14 cellular contexts compared by ENCODE assay signal in the genomic region with DNA sequence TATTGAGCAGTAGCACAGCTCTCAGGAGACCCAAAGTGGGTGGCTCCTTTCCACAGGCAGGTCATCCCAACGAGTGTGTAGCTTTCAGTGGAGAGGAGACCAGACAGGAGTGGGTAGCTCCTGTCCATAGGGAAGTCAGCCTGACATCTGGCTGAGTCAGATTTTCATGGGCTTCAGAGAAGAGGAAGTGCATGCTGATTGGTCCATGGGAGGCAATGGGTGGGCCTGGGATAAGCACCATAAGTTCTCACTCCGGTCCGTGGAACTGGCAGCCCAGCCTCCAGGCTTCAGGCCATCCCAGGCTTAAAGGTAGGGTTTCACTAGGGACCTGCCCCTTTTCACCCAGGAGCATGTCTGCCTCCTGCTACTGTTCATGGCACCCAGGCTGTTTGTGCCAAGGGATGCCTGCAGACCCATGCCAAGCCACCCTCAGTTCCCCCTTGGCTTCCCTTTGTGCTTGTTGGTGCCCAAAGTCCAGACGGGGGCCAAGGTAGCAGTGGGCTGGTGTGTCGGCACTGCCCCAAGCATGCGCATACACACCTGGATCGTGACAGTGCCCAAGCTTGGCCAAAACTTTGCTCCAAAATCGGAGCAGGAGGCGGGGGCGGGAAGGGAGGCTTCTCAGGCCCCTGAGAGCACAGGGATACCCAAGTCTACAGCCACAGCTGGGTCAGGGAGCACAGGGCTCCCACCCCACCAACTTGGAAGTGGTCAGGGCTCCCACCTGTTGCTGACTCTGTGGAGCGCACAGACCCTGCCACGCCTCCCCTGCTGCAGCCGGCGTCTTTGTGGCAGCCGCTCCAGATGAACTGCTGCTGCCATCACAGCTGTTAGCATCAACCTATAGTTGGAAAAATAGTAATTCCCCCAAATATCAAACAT. TPM values are rescaled to one million over a fixed set of nuclear protein-coding genes. Genes with fewer than 3 reads are reported as not detected.
DNase-seq lines count a peak whose midpoint lies in the region; ATAC-seq, FAIRE-seq and TF ChIP-seq lines count a peak whose summit lies in the region.
"Had no signal": no experiment of that assay in that cellular context is flagged by ENCODE, and none has a peak within 500 bp of the region (broad histone marks: within the 10 kb centered on the region; RNA-seq: fewer than 3 reads in every experiment).

No MANE protein-coding gene starts in this region.

- peaks cover 30 to 72% (median 72%) of the 10 kb centered on the region in 3 experiments for H3K36me3 Mint-ChIP-seq in H9 (ENCODE audit: insufficient read depth in 1 of 3, low read depth in 3 of 3)
- H3K36me3 Mint-ChIP-seq in activated T-helper 1 cell treated with anti-CD3 and anti-CD28 coated beads, Interleukin-12 subunit alpha, Interleukin-12 subunit beta, Interleukin-2, Interleukin-4 antibody, amounts not matched to agents 30 ng/mL and 10 ng/mL and 1 ng/mL, durations not matched to agents 14 hours and 24 hours and 36 hours (ENCODE audit: low read depth): peaks cover 46% of the 10 kb centered on the region

- H3K9ac ChIP-seq in H9 (ENCODE audit: extremely low read depth, insufficient read length, low read length) (no peak overlapping the region), HepG2 (ENCODE audit: insufficient read depth, low read depth, low read length) (no peak overlapping the region)
- H3K9ac ChIP-seq: neural progenitor cell had no signal

- no peak overlapping the region for H2AFZ ChIP-seq in H9 (ENCODE audit: low read length)
- H2AFZ ChIP-seq in HepG2 (ENCODE audit: low read length): no peak overlapping the region
- H2AFZ ChIP-seq: neural progenitor cell had no signal

- H2BK120ac ChIP-seq in H9 (ENCODE audit: low read depth, low read length, poor library complexity, severe bottlenecking): no peak overlapping the region

- TF ChIP-seq CTCF in H9 (conservative IDR thresholded peaks at IDR 0.05): no peak
- TF ChIP-seq CTCF in HepG2 (CRISPR knock-in tag; IDR thresholded peaks at IDR 0.05): no peak
- no peak for TF ChIP-seq CTCF in body of pancreas (IDR thresholded peaks at IDR 0.05)

- H3K9me3 ChIP-seq in H9 (ENCODE audit: control insufficient read depth, low read depth, low read length): no peaks in the 10 kb centered on the region
- H3K9me3 ChIP-seq in HepG2 (ENCODE audit: low read length): no peaks in the 10 kb centered on the region
- H3K9me3 ChIP-seq in body of pancreas: no peaks in the 10 kb centered on the region

- no peak overlapping the region for H4K91ac ChIP-seq in H9 (ENCODE audit: insufficient read length, low read depth, low read length)

- no TSS peak for BruUV-seq in HepG2 (replicated peaks; lab: Mats Ljungman, UMichigan)

- no peak overlapping the region for H3K18ac ChIP-seq in H9 (ENCODE audit: insufficient read length, low read depth, low read length)

- H3K9me3 Mint-ChIP-seq in H9: no peaks in the 10 kb centered on the region
- H3K9me3 Mint-ChIP-seq in activated T-helper 1 cell treated with anti-CD3 and anti-CD28 coated beads, Interleukin-12 subunit alpha, Interleukin-12 subunit beta, Interleukin-2, Interleukin-4 antibody, amounts not matched to agents 30 ng/mL and 10 ng/mL and 1 ng/mL, durations not matched to agents 14 hours and 24 hours and 36 hours: no peaks in the 10 kb centered on the region
- H3K9me3 Mint-ChIP-seq: neural progenitor cell had no signal

- CTCF ChIA-PET in HepG2 (lab: Yijun Ruan, JAX; ENCODE audit: low intra/inter-chr PET ratio, low total read pairs): no interaction called here

- WGBS in H9 (ENCODE audit: extremely low coverage, insufficient read length, low lambda C conversion rate): no CpG with 5 or more reads among the region's 15 CpGs
- WGBS in HepG2 (ENCODE audit: low lambda C conversion rate): 98% methylated on average over 9 of the region's 15 CpGs
- 90 to 100% methylated on average over 4 to 15 of the region's 15 CpGs for WGBS in body of pancreas, 2 donors

- H3K27ac ChIP-seq in H9 (ENCODE audit: insufficient read length, low read depth, low read length): no peak overlapping the region
- no peak overlapping the region for H3K27ac ChIP-seq in HepG2 (ENCODE audit: extremely low read length, insufficient read depth, low read length)
- no peak overlapping the region for H3K27ac ChIP-seq in body of pancreas
- H3K27ac ChIP-seq: C4-2B, neural progenitor cell had no signal

- TF ChIP-seq RAD21 in HepG2 (CRISPR knock-in tag; IDR thresholded peaks at IDR 0.05): no peak

- no peak overlapping the region for H2BK20ac ChIP-seq in H9 (ENCODE audit: low read depth, low read length, poor library complexity, severe bottlenecking)

- H3T11ph ChIP-seq in H9 (ENCODE audit: low read length): no peak overlapping the region

- H2AK5ac ChIP-seq in H9 (ENCODE audit: insufficient read length, low read length): no peak overlapping the region

- H3K27me3 ChIP-seq in H9 (ENCODE audit: insufficient read depth, low read length): no peaks in the 10 kb centered on the region
- H3K27me3 ChIP-seq in HepG2 (ENCODE audit: control insufficient read depth in 1 of 2, insufficient read depth in 2 of 2, low read length in 2 of 2): no peaks in the 10 kb centered on the region
- no peaks in the 10 kb centered on the region for H3K27me3 ChIP-seq in body of pancreas
- H3K27me3 ChIP-seq: neural progenitor cell had no signal

- no peak overlapping the region for H4K8ac ChIP-seq in H9 (replicated peaks; ENCODE audit: insufficient read length, low read depth, low read length)

- ATAC-seq in HepG2: peak; percentile 57
- no peak for ATAC-seq in body of pancreas
- no peak for ATAC-seq in GM21447 (IDR thresholded peaks at IDR 0.05; ENCODE audit: unreplicated experiment)

- TF ChIP-seq EP300 in HepG2 (IDR thresholded peaks at IDR 0.05; ENCODE audit: low read depth in 2 of 2, low read length in 2 of 2) (no peak), HepG2 (CRISPR knock-in tag; IDR thresholded peaks at IDR 0.05; ENCODE audit: borderline replicate concordance) (no peak)

- peaks cover 0 to 2% of the 10 kb centered on the region in 2 experiments; a peak in 1 of 4 replicates for H3K4me1 Mint-ChIP-seq in H9
- peaks cover 31% of the 10 kb centered on the region for H3K4me1 Mint-ChIP-seq in activated T-helper 1 cell treated with anti-CD3 and anti-CD28 coated beads, Interleukin-12 subunit alpha, Interleukin-12 subunit beta, Interleukin-2, Interleukin-4 antibody, amounts not matched to agents 30 ng/mL and 10 ng/mL and 1 ng/mL, durations not matched to agents 14 hours and 24 hours and 36 hours (ENCODE audit: low read depth)
- H3K4me1 Mint-ChIP-seq: neural progenitor cell had no signal

- H3K4ac ChIP-seq in H9 (ENCODE audit: low read depth, low read length): no peak overlapping the region

- no peak overlapping the region for H2BK12ac ChIP-seq in H9 (ENCODE audit: insufficient read length, low read depth, low read length)

- H3K27ac Mint-ChIP-seq in H9: peak overlapping the region in 2 of 3 experiments; percentile 33 to 90; a peak in 4 of 7 replicates
- H3K27ac Mint-ChIP-seq in activated T-helper 1 cell treated with anti-CD3 and anti-CD28 coated beads, Interleukin-12 subunit alpha, Interleukin-12 subunit beta, Interleukin-2, Interleukin-4 antibody, amounts not matched to agents 30 ng/mL and 10 ng/mL and 1 ng/mL, durations not matched to agents 14 hours and 24 hours and 36 hours: peak overlapping the region; percentile 11
- H3K27ac Mint-ChIP-seq: neural progenitor cell had no signal

- TF ChIP-seq POLR2A in HepG2 (IDR thresholded peaks at IDR 0.05; ENCODE audit: insufficient read depth in 1 of 2, low read depth in 2 of 2, low read length in 2 of 2) (no peak), body of pancreas (IDR thresholded peaks at IDR 0.05) (no peak)

- no peak overlapping the region for H3K4me3 Mint-ChIP-seq in H9
- no peak overlapping the region for H3K4me3 Mint-ChIP-seq in activated T-helper 1 cell treated with anti-CD3 and anti-CD28 coated beads, Interleukin-12 subunit alpha, Interleukin-12 subunit beta, Interleukin-2, Interleukin-4 antibody, amounts not matched to agents 30 ng/mL and 10 ng/mL and 1 ng/mL, durations not matched to agents 14 hours and 24 hours and 36 hours
- H3K4me3 Mint-ChIP-seq: neural progenitor cell had no signal

- FAIRE-seq in HepG2 (lab: Jason Lieb, UNC): no peak
- FAIRE-seq: GM19239 had no signal

- no peaks in the 10 kb centered on the region for H3K4me1 ChIP-seq in H9 (ENCODE audit: insufficient read depth, low read length)
- no peaks in the 10 kb centered on the region for H3K4me1 ChIP-seq in HepG2 (ENCODE audit: insufficient read depth, low read length)
- no peaks in the 10 kb centered on the region for H3K4me1 ChIP-seq in body of pancreas
- H3K4me1 ChIP-seq: neural progenitor cell had no signal

- H3K27me3 Mint-ChIP-seq in H9 (ENCODE audit: low read depth): no peaks in the 10 kb centered on the region
- H3K27me3 Mint-ChIP-seq in activated T-helper 1 cell treated with anti-CD3 and anti-CD28 coated beads, Interleukin-12 subunit alpha, Interleukin-12 subunit beta, Interleukin-2, Interleukin-4 antibody, amounts not matched to agents 30 ng/mL and 10 ng/mL and 1 ng/mL, durations not matched to agents 14 hours and 24 hours and 36 hours (ENCODE audit: insufficient read depth): no peaks in the 10 kb centered on the region

- no peak overlapping the region for H3K4me2 ChIP-seq in H9 (ENCODE audit: insufficient read depth, insufficient read length, low read length)
- no peak overlapping the region for H3K4me2 ChIP-seq in HepG2 (ENCODE audit: low read depth, low read length)
- H3K4me2 ChIP-seq: neural progenitor cell had no signal

- in situ Hi-C loops in HepG2 (cut with HindIII; ENCODE audit: extremely low pct_ligation_motif_present, low pct_unique_long_range_greater_than_20kb): no loop called here

- H4K5ac ChIP-seq in H9 (ENCODE audit: insufficient read length, low read depth, low read length): no peak overlapping the region

- no peak overlapping the region for H3K14ac ChIP-seq in H9 (ENCODE audit: insufficient read depth, low read length)

- no peaks in the 10 kb centered on the region for H4K20me1 ChIP-seq in H9 (ENCODE audit: control insufficient read depth, insufficient read depth, insufficient read length)
- peaks cover 42% of the 10 kb centered on the region for H4K20me1 ChIP-seq in HepG2 (ENCODE audit: insufficient read depth, low read length)

- no peak overlapping the region for H2BK5ac ChIP-seq in H9 (ENCODE audit: insufficient read length, low read length)

- H3K36me3 ChIP-seq in HepG2 (replicated peaks in 1 of 2; ENCODE audit: control insufficient read depth in 1 of 2, insufficient read depth in 2 of 2, low read length in 2 of 2) (peaks cover 39 to 89% of the 10 kb centered on the region in 2 experiments), body of pancreas (replicated peaks in 1 of 2; ENCODE audit: insufficient read depth in 1 of 2, low read depth in 2 of 2) (peaks cover 0 to 6% of the 10 kb centered on the region in 2 donors)

- peaks cover 4% of the 10 kb centered on the region; the same call in 1 of the 2 replicates for H3K79me2 ChIP-seq in H9 (ENCODE audit: insufficient read depth, low read length)
- peaks cover 80% of the 10 kb centered on the region for H3K79me2 ChIP-seq in HepG2 (ENCODE audit: insufficient read depth, low read length)

- no peak overlapping the region for H3K4me3 ChIP-seq in HepG2 (replicated peaks in 1 of 3; ENCODE audit: insufficient read depth in 1 of 3, low read depth in 2 of 3, low read length in 3 of 3)
- no peak overlapping the region for H3K4me3 ChIP-seq in body of pancreas
- H3K4me3 ChIP-seq: neural progenitor cell had no signal

- H2BK15ac ChIP-seq in H9 (ENCODE audit: low read depth, low read length): no peak overlapping the region

- peak; percentile 72 for DNase-seq in CD1c-positive myeloid dendritic cell (ENCODE audit: extremely low spot score)
- DNase-seq in H9: no peak
- no peak for DNase-seq in activated T-helper 1 cell treated with anti-CD3 and anti-CD28 coated beads, Interleukin-12 subunit alpha, Interleukin-12 subunit beta, Interleukin-2, Interleukin-4 antibody, amounts not matched to agents 30 ng/mL and 10 ng/mL and 1 ng/mL, durations not matched to agents 14 hours and 24 hours and 36 hours (ENCODE audit: low spot score)
- DNase-seq in HepG2 (ENCODE audit: low spot score): no peak
- no peak for DNase-seq in body of pancreas
- no peak for DNase-seq in NCI-H2196 treated with DMSO at 0.1 percent for 48 hours (lab: John Stamatoyannopoulos, UW; ENCODE audit: unreplicated experiment)
- no peak for DNase-seq in NK-92 (lab: John Stamatoyannopoulos, UW; ENCODE audit: unreplicated experiment)
- DNase-seq: activated CD4-positive, alpha-beta T cell treated with anti-CD3 and anti-CD28 coated beads for 1 hour; activated gamma-delta T cell; NCI-H345 had no signal

- intact Hi-C loops in activated T-helper 1 cell treated with anti-CD3 and anti-CD28 coated beads, Interleukin-12 subunit alpha, Interleukin-12 subunit beta, Interleukin-2, Interleukin-4 antibody, amounts not matched to agents 30 ng/mL and 10 ng/mL and 1 ng/mL, durations not matched to agents 14 hours and 24 hours and 36 hours (cut with micrococcal nuclease): no loop called here
- intact Hi-C loops in HepG2 (cut with micrococcal nuclease; ENCODE audit: unreplicated experiment) (no loop called here), body of pancreas (cut with DNase I) (no loop called here)

- H3K23ac ChIP-seq in H9 (ENCODE audit: insufficient read length, low read depth, low read length): no peak overlapping the region

- H3K79me1 ChIP-seq in H9 (ENCODE audit: insufficient read depth, low read depth, low read length, poor library complexity, severe bottlenecking): peaks cover 3% of the 10 kb centered on the region

- POLR2A ChIA-PET in HepG2 (lab: Yijun Ruan, JAX): interaction anchor here (1.0 kb wide), 1 partner anchor 23 kb away, joined by 3 read pairs; no protein-coding TSS in a partner anchor

- no peaks in the 10 kb centered on the region for H3K23me2 ChIP-seq in H9 (ENCODE audit: insufficient read length, low read depth, low read length, poor library complexity, severe bottlenecking)

- no peak overlapping the region for H3K56ac ChIP-seq in H9 (ENCODE audit: insufficient read length, low read depth, low read length)

RNA-seq across cellular contexts. Expression of a gene that starts 26.4 kb away (rescaled TPM):
- 103 and 111 TPM in 2 replicates for total RNA-seq in H9 (2021)
- 76.5 and 80.3 TPM in 2 replicates for total RNA-seq in activated T-helper 1 cell treated with anti-CD3 and anti-CD28 coated beads, Interleukin-12 subunit alpha, Interleukin-12 subunit beta, Interleukin-2, Interleukin-4 antibody, amounts not matched to agents 30 ng/mL and 10 ng/mL and 1 ng/mL, durations not matched to agents 14 hours and 24 hours and 36 hours
- 88.5 and 156 TPM in 2 replicates for total RNA-seq in HepG2 (2016; rRNA removed; fragmentation: Illumina TruSeq; extraction: Trizol)
- 27.0 and 32.4 TPM in 2 replicates for total RNA-seq in HepG2 (2016; cell fraction: cytosol; rRNA removed; fragmentation: Illumina TruSeq; extraction: Trizol; ENCODE audit: low read depth)
- 91.7 and 146 TPM in 2 replicates for total RNA-seq in HepG2 (2016; cell fraction: insoluble cytoplasmic fraction; rRNA removed; fragmentation: Illumina TruSeq; extraction: Trizol)
- total RNA-seq in HepG2 (2016; cell fraction: membrane; rRNA removed; fragmentation: Illumina TruSeq; extraction: Trizol): 57.4 and 74.7 TPM in 2 replicates
- total RNA-seq in HepG2 (2016; cell fraction: nucleus; rRNA removed; fragmentation: Illumina TruSeq; extraction: Trizol): 74.2 and 77.1 TPM in 2 replicates
- 32.8 and 33.2 TPM in 2 replicates for polyA plus RNA-seq in HepG2 (2011; rRNA removed)
- 13.5 and 21.8 TPM in 2 replicates for polyA plus RNA-seq in HepG2 (2011; cell fraction: cytosol; rRNA removed)
- polyA plus RNA-seq in HepG2 (2011; cell fraction: nucleus; rRNA removed): 19.1 and 33.0 TPM in 2 replicates
- polyA plus RNA-seq in HepG2 (2012): 47.2 and 54.7 TPM in 2 replicates
- polyA plus RNA-seq in HepG2 (2016; cell fraction: cytosol; fragmentation: Illumina TruSeq; extraction: Trizol; ENCODE audit: low read depth): 3.1 and 4.7 TPM in 2 replicates
- polyA plus RNA-seq in HepG2 (2016; cell fraction: insoluble cytoplasmic fraction; fragmentation: Illumina TruSeq; extraction: Trizol; ENCODE audit: low read depth): 124 and 129 TPM in 2 replicates
- polyA plus RNA-seq in HepG2 (2016; cell fraction: membrane; fragmentation: Illumina TruSeq; extraction: Trizol; ENCODE audit: low read depth): 12.6 and 14.7 TPM in 2 replicates
- polyA plus RNA-seq in HepG2 (2016; cell fraction: nucleus; fragmentation: Illumina TruSeq; extraction: Trizol; ENCODE audit: insufficient read depth, low read depth): 114 and 121 TPM in 2 replicates
- 14.0 and 17.7 TPM in 2 replicates for polyA minus RNA-seq in HepG2 (2011; rRNA and poly(A)+ RNA removed; ENCODE audit: low replicate concordance)
- polyA minus RNA-seq in HepG2 (2011; cell fraction: cytosol; rRNA and poly(A)+ RNA removed): 43.7 and 49.3 TPM in 2 replicates
- 104 and 120 TPM in 2 replicates for polyA minus RNA-seq in HepG2 (2011; cell fraction: nucleus; rRNA and poly(A)+ RNA removed)
- 10 to 100 TPM; 36.6 to 36.9 TPM for total RNA-seq in body of pancreas

RNA-seq across cellular contexts. Expression of a gene that starts 59.3 kb away (rescaled TPM):
- total RNA-seq in H9 (2021) (0.68 and 0.86 TPM in 2 replicates), HepG2 (2016; rRNA removed; fragmentation: Illumina TruSeq; extraction: Trizol) (5.6 and 8.0 TPM in 2 replicates), body of pancreas (10 to 100 TPM; 30.0 to 31.1 TPM)
- 0.44 and 0.47 TPM in 2 replicates for total RNA-seq in activated T-helper 1 cell treated with anti-CD3 and anti-CD28 coated beads, Interleukin-12 subunit alpha, Interleukin-12 subunit beta, Interleukin-2, Interleukin-4 antibody, amounts not matched to agents 30 ng/mL and 10 ng/mL and 1 ng/mL, durations not matched to agents 14 hours and 24 hours and 36 hours
- 1.4 and 1.7 TPM in 2 replicates for total RNA-seq in HepG2 (2016; cell fraction: cytosol; rRNA removed; fragmentation: Illumina TruSeq; extraction: Trizol; ENCODE audit: low read depth)
- total RNA-seq in HepG2 (2016; cell fraction: insoluble cytoplasmic fraction; rRNA removed; fragmentation: Illumina TruSeq; extraction: Trizol): 5.5 and 7.6 TPM in 2 replicates
- total RNA-seq in HepG2 (2016; cell fraction: membrane; rRNA removed; fragmentation: Illumina TruSeq; extraction: Trizol): 3.5 and 4.0 TPM in 2 replicates
- total RNA-seq in HepG2 (2016; cell fraction: nucleus; rRNA removed; fragmentation: Illumina TruSeq; extraction: Trizol): 8.1 and 9.2 TPM in 2 replicates
- 15.6 and 16.0 TPM in 2 replicates for polyA plus RNA-seq in HepG2 (2011; rRNA removed)
- 6.9 and 14.7 TPM in 2 replicates for polyA plus RNA-seq in HepG2 (2011; cell fraction: cytosol; rRNA removed)
- 2.4 and 4.1 TPM in 2 replicates for polyA plus RNA-seq in HepG2 (2011; cell fraction: nucleus; rRNA removed)
- polyA plus RNA-seq in HepG2 (2012): 14.4 and 16.4 TPM in 2 replicates
- 2.1 and 2.3 TPM in 2 replicates for polyA plus RNA-seq in HepG2 (2016; cell fraction: cytosol; fragmentation: Illumina TruSeq; extraction: Trizol; ENCODE audit: low read depth)
- 9.4 and 9.8 TPM in 2 replicates for polyA plus RNA-seq in HepG2 (2016; cell fraction: insoluble cytoplasmic fraction; fragmentation: Illumina TruSeq; extraction: Trizol; ENCODE audit: low read depth)
- polyA plus RNA-seq in HepG2 (2016; cell fraction: membrane; fragmentation: Illumina TruSeq; extraction: Trizol; ENCODE audit: low read depth): 4.1 and 4.5 TPM in 2 replicates
- polyA plus RNA-seq in HepG2 (2016; cell fraction: nucleus; fragmentation: Illumina TruSeq; extraction: Trizol; ENCODE audit: insufficient read depth, low read depth): 12.9 and 15.8 TPM in 2 replicates
- 3.5 TPM in 1 of 2 replicates, not detected in the other for polyA minus RNA-seq in HepG2 (2011; rRNA and poly(A)+ RNA removed; ENCODE audit: low replicate concordance)
- polyA minus RNA-seq in HepG2 (2011; cell fraction: cytosol; rRNA and poly(A)+ RNA removed): 11.8 and 16.6 TPM in 2 replicates
- polyA minus RNA-seq in HepG2 (2011; cell fraction: nucleus; rRNA and poly(A)+ RNA removed): 7.7 and 12.2 TPM in 2 replicates
